8 cellular contexts compared by ENCODE assay signal in the genomic region with DNA sequence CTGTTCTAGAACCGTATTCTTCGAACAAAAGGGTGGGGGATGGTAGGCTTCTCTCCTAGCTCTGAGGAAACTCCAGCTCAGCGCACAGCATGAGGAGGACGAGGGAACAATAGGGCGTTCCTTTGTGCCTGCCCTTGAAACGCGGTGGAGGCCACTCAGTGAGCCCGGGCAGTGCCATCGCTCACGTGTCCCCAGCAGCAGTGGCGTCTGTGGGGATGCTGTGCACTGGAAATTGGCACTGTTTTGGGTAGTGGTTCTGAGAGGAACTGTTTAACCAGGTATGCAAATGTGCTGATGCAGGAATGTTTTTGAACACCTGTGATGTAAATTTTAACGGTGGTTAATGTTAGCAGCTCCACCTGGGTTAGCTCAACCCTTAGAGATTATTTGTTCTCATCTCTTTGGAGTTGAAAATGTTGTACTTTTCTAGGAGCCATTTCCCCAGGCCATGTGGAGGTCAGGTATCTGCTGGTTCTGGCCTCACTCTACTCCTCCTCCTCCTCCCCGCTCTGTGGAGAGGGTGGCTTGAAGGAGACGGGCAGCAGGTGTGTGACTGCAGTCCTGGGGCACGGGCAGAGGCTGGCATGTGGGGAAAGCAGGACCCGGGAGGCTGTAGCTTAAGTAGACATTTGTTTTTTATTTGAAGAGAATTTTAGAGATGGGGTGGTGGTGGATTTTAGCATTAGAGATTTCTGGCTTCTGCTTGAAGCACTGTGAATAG. TPM values are rescaled to one million over a fixed set of nuclear protein-coding genes. Genes with fewer than 3 reads are reported as not detected.
DNase-seq lines count a peak whose midpoint lies in the region; ATAC-seq and TF ChIP-seq lines count a peak whose summit lies in the region.

No MANE protein-coding gene starts in this region.

- peak overlapping the region; percentile 44 for H3K27ac Mint-ChIP-seq in activated CD8-positive, alpha-beta T cell treated with anti-CD3 and anti-CD28 coated beads, Interleukin-2, amount 10 ng/mL, durations not matched to agents 7 days and 5 days

- peak; percentile 65 for DNase-seq in Ammon's horn (ENCODE audit: low spot score)
- DNase-seq in activated CD8-positive, alpha-beta T cell treated with anti-CD3 and anti-CD28 coated beads, Interleukin-2, amount 10 ng/mL, durations not matched to agents 7 days and 5 days = no peak
- no peak for DNase-seq in left lung
- no peak for DNase-seq in NOMO-1 treated with DMSO at 0.1 percent for 48 hours (lab: John Stamatoyannopoulos, UW; ENCODE audit: unreplicated experiment)
- DNase-seq in amniotic stem cell (lab: John Stamatoyannopoulos, UW) = no peak

- H3K27me3 Mint-ChIP-seq in activated CD8-positive, alpha-beta T cell treated with anti-CD3 and anti-CD28 coated beads, Interleukin-2, amount 10 ng/mL, durations not matched to agents 7 days and 5 days (ENCODE audit: low read depth) = no peaks in the 10 kb centered on the region

- peaks cover 0 to 35% of the 10 kb centered on the region in 2 donors for H3K4me1 ChIP-seq in left lung

- H3K4me1 Mint-ChIP-seq in activated CD8-positive, alpha-beta T cell treated with anti-CD3 and anti-CD28 coated beads, Interleukin-2, amount 10 ng/mL, durations not matched to agents 7 days and 5 days (ENCODE audit: low read depth) = peaks cover 17% of the 10 kb centered on the region

- no peak overlapping the region for H3K27ac ChIP-seq in left lung

- H3K4me3 ChIP-seq in left lung = no peak overlapping the region

- no peaks in the 10 kb centered on the region for H3K9me3 ChIP-seq in left lung

- H3K36me3 ChIP-seq in left lung = peaks cover 0 to 12% of the 10 kb centered on the region in 2 donors

- H3K9me3 Mint-ChIP-seq in activated CD8-positive, alpha-beta T cell treated with anti-CD3 and anti-CD28 coated beads, Interleukin-2, amount 10 ng/mL, durations not matched to agents 7 days and 5 days (ENCODE audit: insufficient read depth) = no peaks in the 10 kb centered on the region

- CTCF ChIA-PET in activated CD8-positive, alpha-beta T cell treated with anti-CD3 and anti-CD28 coated beads, Interleukin-2, amount 10 ng/mL, durations not matched to agents 7 days and 5 days (lab: Charles Lee) = no interaction called here

- POLR2A ChIA-PET in activated CD8-positive, alpha-beta T cell treated with anti-CD3 and anti-CD28 coated beads, Interleukin-2, amount 10 ng/mL, durations not matched to agents 7 days and 5 days (lab: Charles Lee) = no interaction called here

- TF ChIP-seq CTCF in left lung (IDR thresholded peaks at IDR 0.05) = no peak

- no peaks in the 10 kb centered on the region for H3K27me3 ChIP-seq in left lung

- intact Hi-C loops in left lung (cut with DNase I) = no loop called here

- ATAC-seq in HG03354 (IDR thresholded peaks at IDR 0.05; ENCODE audit: poor library complexity, severe bottlenecking, unreplicated experiment) (peak; percentile 61), left lung (peak; percentile 14), GM21529 (IDR thresholded peaks at IDR 0.05; ENCODE audit: unreplicated experiment) (no peak), HG02588 (IDR thresholded peaks at IDR 0.05; ENCODE audit: unreplicated experiment) (no peak)
- ATAC-seq in activated CD8-positive, alpha-beta T cell treated with anti-CD3 and anti-CD28 coated beads, Interleukin-2, amount 10 ng/mL, durations not matched to agents 7 days and 5 days = no peak

- H3K36me3 Mint-ChIP-seq in activated CD8-positive, alpha-beta T cell treated with anti-CD3 and anti-CD28 coated beads, Interleukin-2, amount 10 ng/mL, durations not matched to agents 7 days and 5 days (ENCODE audit: low read depth) = peaks cover 30% of the 10 kb centered on the region

- H3K4me3 Mint-ChIP-seq in activated CD8-positive, alpha-beta T cell treated with anti-CD3 and anti-CD28 coated beads, Interleukin-2, amount 10 ng/mL, durations not matched to agents 7 days and 5 days = no peak overlapping the region

RNA-seq across cellular contexts. Expression of a gene that starts 48.3 kb away (rescaled TPM):
- total RNA-seq in activated CD8-positive, alpha-beta T cell treated with anti-CD3 and anti-CD28 coated beads, Interleukin-2, amount 10 ng/mL, durations not matched to agents 7 days and 5 days = 100 to 1,000 TPM; 112 to 115 TPM
- total RNA-seq in left lung = 10 to 100 TPM; 71.5 to 79.8 TPM

Comparison
In these comparisons a context has a peak if more than half of its experiments do, and no peak if none do; other contexts are left out.
1. ATAC-seq: peak in HG03354 (single experiment) and left lung (single experiment); none in activated CD8-positive, alpha-beta T cell treated with anti-CD3 and anti-CD28 coated beads, Interleukin-2, amount 10 ng/mL, durations not matched to agents 7 days and 5 days (single experiment), GM21529 (single experiment) and HG02588 (single experiment).